Comparison of ENCODE assay signal across 15 cellular contexts in genomic region chr4:73577371-73577770, GRCh38. TPM values are rescaled to one million over a fixed set of nuclear protein-coding genes. Genes with fewer than 3 reads are reported as not detected.
DNase-seq lines count a peak whose midpoint lies in the region; ATAC-seq and TF ChIP-seq lines count a peak whose summit lies in the region.
"Had no signal": no experiment of that assay in that cellular context is flagged by ENCODE, and none has a peak within 500 bp of the region (broad histone marks: within the 10 kb centered on the region; RNA-seq: fewer than 3 reads in every experiment).

No MANE protein-coding gene starts in this region.

- H4K20me1 ChIP-seq in Karpas-422 (ENCODE audit: insufficient read depth, low read depth, low read length), result no peaks in the 10 kb centered on the region

- H3K4me1 ChIP-seq in Karpas-422 (ENCODE audit: low read length), result peaks cover 50% of the 10 kb centered on the region
- no peaks in the 10 kb centered on the region for H3K4me1 ChIP-seq in left lung
- H3K4me1 ChIP-seq: Caco-2 had no signal

- no peak overlapping the region for H3K27ac Mint-ChIP-seq in mesothelial cell of epicardium
- H3K27ac Mint-ChIP-seq: CD4-positive, alpha-beta T cell; GM23338 had no signal

- H3K9me3 ChIP-seq in Karpas-422 (ENCODE audit: low read length) (no peaks in the 10 kb centered on the region), left lung (no peaks in the 10 kb centered on the region)
- H3K9me3 ChIP-seq: Caco-2 had no signal

- H3K36me3 ChIP-seq in Karpas-422 (ENCODE audit: insufficient read depth, low read length) (no peaks in the 10 kb centered on the region), left lung (no peaks in the 10 kb centered on the region)

- DNase-seq in Karpas-422 (no peak), SK-MEL-5 (ENCODE audit: low read depth, low spot score) (peak; percentile 2), left lung (no peak), left ventricle myocardium superior (no peak), RPMI8226 (no peak), mesothelial cell of epicardium (ENCODE audit: low spot score in 2 of 2, unreplicated experiment in 2 of 2) (no peak), Kasumi-1 (lab: John Stamatoyannopoulos, UW) (no peak)
- DNase-seq: AML-193; Caco-2; CD4-positive, alpha-beta T cell; GF-D8; HCEC 1CT had no signal

- peaks cover 7% of the 10 kb centered on the region for H3K4me1 Mint-ChIP-seq in mesothelial cell of epicardium

- H3K9ac ChIP-seq in Karpas-422 (ENCODE audit: low read length), result no peak overlapping the region

- no peak overlapping the region for H3K4me2 ChIP-seq in Karpas-422 (ENCODE audit: low read depth, low read length, poor library complexity, severe bottlenecking)
- H3K4me2 ChIP-seq: GM23338 had no signal

- no peaks in the 10 kb centered on the region for H3K9me2 ChIP-seq in Karpas-422 (replicated peaks; ENCODE audit: insufficient read depth, low read length)

- H3K36me3 Mint-ChIP-seq in mesothelial cell of epicardium, result peaks cover 1% of the 10 kb centered on the region

- intact Hi-C loops in left lung (cut with DNase I) (no loop called here), left ventricle myocardium superior (cut with micrococcal nuclease) (no loop called here)

- no peaks in the 10 kb centered on the region for H3K79me2 ChIP-seq in Karpas-422 (ENCODE audit: low read length)

- peak overlapping the region; percentile 80 for H3K27ac ChIP-seq in Karpas-422 (ENCODE audit: low read length)
- no peak overlapping the region for H3K27ac ChIP-seq in left lung
- H3K27ac ChIP-seq: C4-2B had no signal

- H3K4me3 Mint-ChIP-seq in mesothelial cell of epicardium, result no peak overlapping the region
- H3K4me3 Mint-ChIP-seq: CD4-positive, alpha-beta T cell; GM23338 had no signal

- no peaks in the 10 kb centered on the region for H3K27me3 Mint-ChIP-seq in mesothelial cell of epicardium (ENCODE audit: low read depth)
- H3K27me3 Mint-ChIP-seq: CD4-positive, alpha-beta T cell had no signal

- H3K4me3 ChIP-seq in Karpas-422 (ENCODE audit: low read length) (no peak overlapping the region), left lung (no peak overlapping the region)
- H3K4me3 ChIP-seq: GM23338 had no signal

- peak overlapping the region; percentile 65; the same call in 1 of the 2 replicates for H2AFZ ChIP-seq in Karpas-422 (ENCODE audit: low read length)
- H2AFZ ChIP-seq: GM23338 had no signal

- in situ Hi-C loops in SK-MEL-5 (cut with HindIII; ENCODE audit: low pct_unique_long_range_greater_than_20kb, low sequenced_read_pairs), result no loop called here

- H3K27me3 ChIP-seq in Karpas-422 (ENCODE audit: low read length) (no peaks in the 10 kb centered on the region), left lung (no peaks in the 10 kb centered on the region)

- H3K9me3 Mint-ChIP-seq in mesothelial cell of epicardium, result peaks cover 4% of the 10 kb centered on the region
- H3K9me3 Mint-ChIP-seq: CD4-positive, alpha-beta T cell; GM23338 had no signal

- TF ChIP-seq CTCF in left lung (IDR thresholded peaks at IDR 0.05), result no peak
- TF ChIP-seq CTCF in mesothelial cell of epicardium (IDR thresholded peaks at IDR 0.05; ENCODE audit: unreplicated experiment), result no peak

- peak; percentile 33 for ATAC-seq in left lung
- ATAC-seq in left ventricle myocardium superior, result no peak
- ATAC-seq: GM23338 had no signal

RNA-seq across cellular contexts. Expression of gene RASSF6, which starts 42.9 kb away (rescaled TPM):
- total RNA-seq in Karpas-422 (2014; rRNA removed; shearing (Covaris generic); ENCODE audit: low replicate concordance), result 2.9 and 7.4 TPM in 2 replicates
- not detected in 2 replicates for total RNA-seq in SK-MEL-5 (2014; rRNA removed; shearing (Covaris generic))
- not detected in 2 replicates for polyA plus RNA-seq in SK-MEL-5 (2015; cell fraction: cytosol; rRNA removed)
- polyA plus RNA-seq in SK-MEL-5 (2015; cell fraction: nucleus; rRNA removed), result not detected in 2 replicates
- total RNA-seq in left lung (1 to 10 TPM; 1.3 to 2.2 TPM), left ventricle myocardium superior (not detected), mesothelial cell of epicardium (1.3 to 1.8 TPM (median 1.5 TPM) in 3 replicates)
- polyA plus RNA-seq: BJ had no signal
